In the genomic region with DNA sequence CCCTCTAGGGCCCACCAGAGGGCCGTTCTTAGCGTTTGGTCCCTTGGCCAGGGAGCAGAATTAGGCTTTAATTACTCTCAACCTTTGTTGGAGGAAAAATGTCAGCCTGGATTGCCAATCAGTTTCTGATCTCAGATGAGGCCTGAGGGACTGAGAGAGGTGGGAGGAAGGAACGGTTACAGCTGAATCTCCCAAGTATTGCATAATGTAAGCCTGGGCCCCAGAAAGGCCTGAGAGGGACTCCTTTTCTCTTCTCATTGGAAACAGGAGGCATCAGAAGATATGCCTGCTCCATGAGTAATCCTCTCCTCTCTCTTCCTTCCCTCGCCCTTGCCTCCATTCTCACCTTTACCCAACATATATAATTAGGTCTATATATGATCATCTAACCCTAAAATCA, we compare ENCODE assay signal across 1 cellular context.
TF ChIP-seq lines count a peak whose summit lies in the region.

No MANE protein-coding gene starts in this region.

TF ChIP-seq in SK-N-SH treated with all-trans-retinoic acid at 6 μM for 48 hours, 23 proteins besides CTCF, POLR2A, EP300 and RAD21 (continued from another document):
- TF ChIP-seq, protein P1, sequence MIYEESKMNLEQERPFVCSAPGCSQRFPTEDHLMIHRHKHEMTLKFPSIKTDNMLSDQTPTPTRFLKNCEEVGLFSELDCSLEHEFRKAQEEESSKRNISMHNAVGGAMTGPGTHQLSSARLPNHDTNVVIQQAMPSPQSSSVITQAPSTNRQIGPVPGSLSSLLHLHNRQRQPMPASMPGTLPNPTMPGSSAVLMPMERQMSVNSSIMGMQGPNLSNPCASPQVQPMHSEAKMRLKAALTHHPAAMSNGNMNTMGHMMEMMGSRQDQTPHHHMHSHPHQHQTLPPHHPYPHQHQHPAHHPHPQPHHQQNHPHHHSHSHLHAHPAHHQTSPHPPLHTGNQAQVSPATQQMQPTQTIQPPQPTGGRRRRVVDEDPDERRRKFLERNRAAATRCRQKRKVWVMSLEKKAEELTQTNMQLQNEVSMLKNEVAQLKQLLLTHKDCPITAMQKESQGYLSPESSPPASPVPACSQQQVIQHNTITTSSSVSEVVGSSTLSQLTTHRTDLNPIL (CRISPR knock-in tag; IDR thresholded peaks at IDR 0.05; ENCODE audit: low read depth): no peak
- TF ChIP-seq ZNF565 (CRISPR knock-in tag; conservative IDR thresholded peaks at IDR 0.05; ENCODE audit: low read depth): no peak
TF ChIP-seq in SK-N-SH treated with all-trans-retinoic acid at 6 μM for 48 hours: peak in this region for 0.
